8 cellular contexts compared by ENCODE assay signal in the genomic region with DNA sequence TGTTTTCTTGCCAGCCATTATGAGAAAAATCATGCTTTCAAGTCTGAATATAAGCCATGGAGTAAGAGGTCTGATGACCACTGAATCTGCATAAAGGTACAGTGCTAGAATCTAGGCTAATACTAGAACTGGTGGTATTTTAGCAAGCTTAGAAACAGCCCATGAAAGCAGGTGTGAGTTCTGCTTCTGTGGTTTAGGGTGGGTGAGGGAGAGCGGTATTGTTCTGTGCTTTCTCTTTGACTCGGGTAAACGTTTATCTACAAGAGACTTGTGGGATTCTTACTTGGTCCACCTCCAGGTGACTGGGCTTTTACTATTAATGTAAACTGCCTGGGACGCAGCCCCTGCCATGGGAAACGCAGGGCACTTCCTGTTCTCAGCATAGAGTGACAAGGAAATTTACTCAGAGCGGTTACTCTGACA. TPM values are rescaled to one million over a fixed set of nuclear protein-coding genes. Genes with fewer than 3 reads are reported as not detected.
A peak's percentile ranks its signal among the peaks of the same experiment; 100 is the strongest.
DNase-seq lines count a peak whose midpoint lies in the region; ATAC-seq and TF ChIP-seq lines count a peak whose summit lies in the region.

No MANE protein-coding gene starts in this region.

- H3K4me3 Mint-ChIP-seq in CD4-positive, alpha-beta memory T cell: peak overlapping the region in 6 of 8 donors; percentile 4 to 55 (median 10)
- peak overlapping the region; percentile 65 to 67 for H3K4me3 Mint-ChIP-seq in effector memory CD8-positive, alpha-beta T cell
- H3K4me3 Mint-ChIP-seq in type B pancreatic cell: no peak overlapping the region

- intact Hi-C loops in CD4-positive, alpha-beta memory T cell (cut with micrococcal nuclease): no loop called here

- peaks cover 4% of the 10 kb centered on the region for H3K4me1 ChIP-seq in CD4-positive, alpha-beta memory T cell (ENCODE audit: insufficient read depth, low read length)
- peaks cover 0 to 33% (median 9%) of the 10 kb centered on the region in 4 donors for H3K4me1 ChIP-seq in tibial nerve

- H3K9me3 ChIP-seq in CD4-positive, alpha-beta memory T cell (ENCODE audit: control insufficient read depth in 1 of 2, low read length in 2 of 2): no peaks in the 10 kb centered on the region
- no peaks in the 10 kb centered on the region for H3K9me3 ChIP-seq in tibial nerve

- H3K27me3 ChIP-seq in CD4-positive, alpha-beta memory T cell (ENCODE audit: insufficient read depth, low read length): no peaks in the 10 kb centered on the region
- no peaks in the 10 kb centered on the region for H3K27me3 ChIP-seq in tibial nerve

- peak overlapping the region in 6 of 7 donors; percentile 5 to 83 (median 65) for H3K27ac Mint-ChIP-seq in CD4-positive, alpha-beta memory T cell
- peak overlapping the region; percentile 66 to 92 for H3K27ac Mint-ChIP-seq in effector memory CD8-positive, alpha-beta T cell
- no peak overlapping the region for H3K27ac Mint-ChIP-seq in type B pancreatic cell

- H3K36me3 ChIP-seq in CD4-positive, alpha-beta memory T cell (ENCODE audit: insufficient read depth, low read length): no peaks in the 10 kb centered on the region
- H3K36me3 ChIP-seq in tibial nerve: peaks cover 0 to 76% (median 4%) of the 10 kb centered on the region in 3 donors

- H3K36me3 Mint-ChIP-seq in CD4-positive, alpha-beta memory T cell: peaks cover 8 to 11% of the 10 kb centered on the region in 2 donors
- peaks cover 6% of the 10 kb centered on the region for H3K36me3 Mint-ChIP-seq in effector memory CD8-positive, alpha-beta T cell (ENCODE audit: insufficient read depth)
- peaks cover 6% of the 10 kb centered on the region for H3K36me3 Mint-ChIP-seq in type B pancreatic cell

- ATAC-seq in GM19395 (IDR thresholded peaks at IDR 0.05; ENCODE audit: unreplicated experiment): peak; percentile 97
- ATAC-seq in HG03354 (IDR thresholded peaks at IDR 0.05; ENCODE audit: poor library complexity, severe bottlenecking, unreplicated experiment): peak; percentile 94
- peak; percentile 74 for ATAC-seq in effector memory CD8-positive, alpha-beta T cell (replicated peaks)

- TF ChIP-seq POLR2A in tibial nerve (IDR thresholded peaks at IDR 0.05): no peak

- no peaks in the 10 kb centered on the region for H3K27me3 Mint-ChIP-seq in CD4-positive, alpha-beta memory T cell
- no peaks in the 10 kb centered on the region for H3K27me3 Mint-ChIP-seq in effector memory CD8-positive, alpha-beta T cell
- no peaks in the 10 kb centered on the region for H3K27me3 Mint-ChIP-seq in type B pancreatic cell

- POLR2A ChIA-PET in CD4-positive, alpha-beta memory T cell (lab: Charles Lee; ENCODE audit: partially characterized antibody): no interaction called here

- peaks cover 6 to 20% (median 8%) of the 10 kb centered on the region in 4 donors for H3K4me1 Mint-ChIP-seq in CD4-positive, alpha-beta memory T cell
- H3K4me1 Mint-ChIP-seq in effector memory CD8-positive, alpha-beta T cell (ENCODE audit: low read depth in 2 of 2): peaks cover 8 to 14% of the 10 kb centered on the region in 2 donors
- no peaks in the 10 kb centered on the region for H3K4me1 Mint-ChIP-seq in type B pancreatic cell (ENCODE audit: unreplicated experiment)

- TF ChIP-seq CTCF in type B pancreatic cell (conservative IDR thresholded peaks at IDR 0.05) (no peak), tibial nerve (IDR thresholded peaks at IDR 0.05) (no peak)

- H3K27ac ChIP-seq in CD4-positive, alpha-beta memory T cell (ENCODE audit: low read depth, low read length): no peak overlapping the region
- H3K27ac ChIP-seq in tibial nerve: peak overlapping the region in 2 of 4 donors; percentile 21 to 86

- TF ChIP-seq EP300 in tibial nerve (IDR thresholded peaks at IDR 0.05): no peak

- H3K4me3 ChIP-seq in CD4-positive, alpha-beta memory T cell (ENCODE audit: low read length in 2 of 2): no peak overlapping the region
- H3K4me3 ChIP-seq in tibial nerve: no peak overlapping the region

- peaks cover 0 to 1% (median 0%) of the 10 kb centered on the region in 8 donors for H3K9me3 Mint-ChIP-seq in CD4-positive, alpha-beta memory T cell
- no peaks in the 10 kb centered on the region for H3K9me3 Mint-ChIP-seq in effector memory CD8-positive, alpha-beta T cell
- no peaks in the 10 kb centered on the region for H3K9me3 Mint-ChIP-seq in type B pancreatic cell

- no peak for DNase-seq in CD4-positive, alpha-beta memory T cell
- no peak for DNase-seq in effector memory CD8-positive, alpha-beta T cell
- DNase-seq in type B pancreatic cell (ENCODE audit: extremely low spot score, unreplicated experiment) (no peak), ureter (ENCODE audit: low spot score) (no peak), NCI-H446 treated with DMSO at 0.1 percent for 48 hours (lab: John Stamatoyannopoulos, UW) (no peak), tibial nerve (ENCODE audit: low spot score in 2 of 2) (no peak)

- CTCF ChIA-PET in CD4-positive, alpha-beta memory T cell (lab: Charles Lee; ENCODE audit: partially characterized antibody): no interaction called here

- 67 to 80% methylated on average over 6 of the region's 6 CpGs for WGBS in tibial nerve, 2 donors

RNA-seq across cellular contexts. Expression of a gene that starts 55.2 kb away (rescaled TPM):
- total RNA-seq in CD4-positive, alpha-beta memory T cell: not detected
- polyA plus RNA-seq in CD4-positive, alpha-beta memory T cell: not detected
- total RNA-seq in type B pancreatic cell (ENCODE audit: low replicate concordance) (not detected in 2 replicates), ureter (not detected), tibial nerve (not detected)
